Comparison of ENCODE assay signal across 1 cellular context in genomic region chr7:1965579-1966294, GRCh38.
TF ChIP-seq lines count a peak whose summit lies in the region.

No MANE protein-coding gene starts in this region.

TF ChIP-seq in HepG2, 621 proteins besides CTCF, POLR2A, EP300 and RAD21 (continued from another document):
- no peak for TF ChIP-seq LRRFIP1 (CRISPR knock-in tag; conservative IDR thresholded peaks at IDR 0.05)
- no peak for TF ChIP-seq ZNF160 (CRISPR knock-in tag; IDR thresholded peaks at IDR 0.05)
- TF ChIP-seq SRF (IDR thresholded peaks at IDR 0.05; ENCODE audit: low read depth, low read length), result no peak
- TF ChIP-seq ZNF713 (CRISPR knock-in tag; IDR thresholded peaks at IDR 0.05), result no peak
- no peak for TF ChIP-seq ZNF639 (CRISPR knock-in tag; conservative IDR thresholded peaks at IDR 0.05)
- TF ChIP-seq SRSF9 (IDR thresholded peaks at IDR 0.05; ENCODE audit: borderline replicate concordance, insufficient read depth, low read depth, low read length, poor library complexity, severe bottlenecking), result no peak
- TF ChIP-seq ATF7 (IDR thresholded peaks at IDR 0.05), result no peak
- no peak for TF ChIP-seq ATF7 (CRISPR knock-in tag; IDR thresholded peaks at IDR 0.05)
